18 cellular contexts compared by ENCODE assay signal in the genomic region with DNA sequence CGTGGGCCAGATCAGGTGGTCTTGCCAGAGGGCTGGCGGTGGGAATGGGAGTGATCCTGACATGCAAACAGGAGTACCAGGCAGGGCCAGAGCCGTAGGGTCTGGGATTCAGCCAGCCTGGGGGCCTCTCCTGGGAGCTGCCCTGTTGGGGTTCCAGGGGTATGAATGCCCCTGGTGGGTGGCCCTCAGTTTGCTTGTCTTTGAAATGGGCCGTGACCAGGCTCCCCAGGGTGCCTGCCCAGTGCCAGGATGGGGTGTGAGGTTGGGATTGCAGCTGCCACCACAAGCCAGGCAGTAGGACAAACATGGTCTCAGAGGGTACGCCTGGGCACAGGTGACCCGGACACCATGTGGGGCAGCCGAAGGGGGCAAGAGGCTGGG.
DNase-seq lines count a peak whose midpoint lies in the region; ATAC-seq, FAIRE-seq and TF ChIP-seq lines count a peak whose summit lies in the region.
"Had no signal": no experiment of that assay in that cellular context is flagged by ENCODE, and none has a peak within 500 bp of the region (broad histone marks: within the 10 kb centered on the region; RNA-seq: fewer than 3 reads in every experiment).

No MANE protein-coding gene starts in this region.

- H4K20me1 ChIP-seq in HepG2 (ENCODE audit: insufficient read depth, low read length) = no peaks in the 10 kb centered on the region

- H3K9ac ChIP-seq in HepG2 (ENCODE audit: insufficient read depth, low read depth, low read length) = no peak overlapping the region

- TF ChIP-seq CTCF in right lobe of liver (IDR thresholded peaks at IDR 0.05) = no peak
- TF ChIP-seq CTCF in HepG2 (CRISPR knock-in tag; IDR thresholded peaks at IDR 0.05) = no peak
- no peak for TF ChIP-seq CTCF in stomach (IDR thresholded peaks at IDR 0.05)

- CTCF ChIA-PET in HepG2 (lab: Yijun Ruan, JAX; ENCODE audit: low intra/inter-chr PET ratio, low total read pairs) = no interaction called here

- no peak for FAIRE-seq in HepG2 (lab: Jason Lieb, UNC)
- FAIRE-seq: D721Med, G401.6, GM12891 had no signal

- H3K4me1 ChIP-seq in right lobe of liver = no peaks in the 10 kb centered on the region
- no peaks in the 10 kb centered on the region for H3K4me1 ChIP-seq in HepG2 (ENCODE audit: insufficient read depth, low read length)
- no peaks in the 10 kb centered on the region for H3K4me1 ChIP-seq in stomach

- TF ChIP-seq EP300 in HepG2 (IDR thresholded peaks at IDR 0.05; ENCODE audit: low read depth in 2 of 2, low read length in 2 of 2) = no peak
- no peak for TF ChIP-seq EP300 in HepG2 (CRISPR knock-in tag; IDR thresholded peaks at IDR 0.05; ENCODE audit: borderline replicate concordance)
- TF ChIP-seq EP300 in stomach (IDR thresholded peaks at IDR 0.05) = no peak

- no peaks in the 10 kb centered on the region for H3K36me3 ChIP-seq in right lobe of liver
- no peaks in the 10 kb centered on the region for H3K36me3 ChIP-seq in HepG2 (replicated peaks in 1 of 2; ENCODE audit: control insufficient read depth in 1 of 2, insufficient read depth in 2 of 2, low read length in 2 of 2)
- no peaks in the 10 kb centered on the region for H3K36me3 ChIP-seq in stomach

- no peaks in the 10 kb centered on the region for H3K79me2 ChIP-seq in HepG2 (ENCODE audit: insufficient read depth, low read length)

- no peak overlapping the region for H3K27ac ChIP-seq in right lobe of liver
- no peak overlapping the region for H3K27ac ChIP-seq in HepG2 (ENCODE audit: extremely low read length, insufficient read depth, low read length)
- H3K27ac ChIP-seq in stomach = no peak overlapping the region
- H3K27ac ChIP-seq: 22Rv1 had no signal

- WGBS in right lobe of liver (ENCODE audit: insufficient coverage, low coverage, low lambda C conversion rate, missing lambda C conversion rate) = no CpG with 5 or more reads among the region's 7 CpGs
- 0% methylated on average over 1 of the region's 7 CpGs for WGBS in HepG2 (ENCODE audit: low lambda C conversion rate)
- WGBS in stomach, 5 donors = 78 to 95% (median 85%) methylated on average over 5 to 7 of the region's 7 CpGs

- H3K4me3 ChIP-seq in right lobe of liver (no peak overlapping the region), HepG2 (replicated peaks in 1 of 3; ENCODE audit: insufficient read depth in 1 of 3, low read depth in 2 of 3, low read length in 3 of 3) (no peak overlapping the region), stomach (no peak overlapping the region)

- ATAC-seq in right lobe of liver (peak in 1 of 4 donors; percentile 4), HepG2 (no peak)
- ATAC-seq: CD8-positive, alpha-beta T cell had no signal

- intact Hi-C loops in right lobe of liver (cut with DNase I) = no loop called here
- intact Hi-C loops in HepG2 (cut with micrococcal nuclease; ENCODE audit: unreplicated experiment) = no loop called here
- intact Hi-C loops in posterior vena cava (cut with DNase I) = no loop called here
- intact Hi-C loops in stomach (cut with DNase I; ENCODE audit: low total_unique reads) = no loop called here

- DNase-seq in activated naive CD4-positive, alpha-beta T cell treated with anti-CD3 and anti-CD28 coated beads, Interleukin-2, amount 50 U/mL, for 16 hours = peak; percentile 9
- DNase-seq in activated naive CD4-positive, alpha-beta T cell (lab: John Stamatoyannopoulos, UW) = no peak
- DNase-seq in right lobe of liver (peak in 2 of 3 donors; percentile 6 to 39), HepG2 (ENCODE audit: low spot score) (no peak), posterior vena cava (ENCODE audit: low spot score) (peak; percentile 74), medulla oblongata (ENCODE audit: extremely low spot score) (no peak), stomach (no peak)
- DNase-seq: CD8-positive, alpha-beta T cell; COR-L47; DMS153; DMS79 treated with DMSO at 0.1 percent for 48 hours; EL; GOT3; H9 had no signal

- H2AFZ ChIP-seq in HepG2 (ENCODE audit: low read length) = no peak overlapping the region

- H3K4me2 ChIP-seq in HepG2 (ENCODE audit: low read depth, low read length) = no peak overlapping the region

- POLR2A ChIA-PET in HepG2 (lab: Yijun Ruan, JAX) = no interaction called here

- in situ Hi-C loops in HepG2 (cut with HindIII; ENCODE audit: extremely low pct_ligation_motif_present, low pct_unique_long_range_greater_than_20kb) = no loop called here

- TF ChIP-seq RAD21 in HepG2 (CRISPR knock-in tag; IDR thresholded peaks at IDR 0.05) = no peak

- no TSS peak for BruUV-seq in HepG2 (replicated peaks; lab: Mats Ljungman, UMichigan)

- H3K27me3 ChIP-seq in right lobe of liver (no peaks in the 10 kb centered on the region), HepG2 (ENCODE audit: control insufficient read depth in 1 of 2, insufficient read depth in 2 of 2, low read length in 2 of 2) (peaks cover 5 to 38% of the 10 kb centered on the region in 2 experiments), stomach (peaks cover 0 to 38% (median 0%) of the 10 kb centered on the region in 3 donors)

- TF ChIP-seq POLR2A in right lobe of liver (IDR thresholded peaks at IDR 0.05) = no peak
- TF ChIP-seq POLR2A in HepG2 (IDR thresholded peaks at IDR 0.05; ENCODE audit: insufficient read depth in 1 of 2, low read depth in 2 of 2, low read length in 2 of 2) = no peak
- TF ChIP-seq POLR2A in stomach (IDR thresholded peaks at IDR 0.05) = no peak

- H3K9me3 ChIP-seq in right lobe of liver (no peaks in the 10 kb centered on the region), HepG2 (ENCODE audit: low read length) (no peaks in the 10 kb centered on the region), stomach (peaks cover 0 to 4% (median 0%) of the 10 kb centered on the region in 4 donors)

TF ChIP-seq in HepG2, 621 proteins besides CTCF, POLR2A, EP300 and RAD21 (continues in another document):
- TF ChIP-seq, protein P1, sequence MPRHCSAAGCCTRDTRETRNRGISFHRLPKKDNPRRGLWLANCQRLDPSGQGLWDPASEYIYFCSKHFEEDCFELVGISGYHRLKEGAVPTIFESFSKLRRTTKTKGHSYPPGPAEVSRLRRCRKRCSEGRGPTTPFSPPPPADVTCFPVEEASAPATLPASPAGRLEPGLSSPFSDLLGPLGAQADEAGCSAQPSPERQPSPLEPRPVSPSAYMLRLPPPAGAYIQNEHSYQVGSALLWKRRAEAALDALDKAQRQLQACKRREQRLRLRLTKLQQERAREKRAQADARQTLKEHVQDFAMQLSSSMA (CRISPR knock-in tag; IDR thresholded peaks at IDR 0.05) = no peak
- TF ChIP-seq, protein P2, sequence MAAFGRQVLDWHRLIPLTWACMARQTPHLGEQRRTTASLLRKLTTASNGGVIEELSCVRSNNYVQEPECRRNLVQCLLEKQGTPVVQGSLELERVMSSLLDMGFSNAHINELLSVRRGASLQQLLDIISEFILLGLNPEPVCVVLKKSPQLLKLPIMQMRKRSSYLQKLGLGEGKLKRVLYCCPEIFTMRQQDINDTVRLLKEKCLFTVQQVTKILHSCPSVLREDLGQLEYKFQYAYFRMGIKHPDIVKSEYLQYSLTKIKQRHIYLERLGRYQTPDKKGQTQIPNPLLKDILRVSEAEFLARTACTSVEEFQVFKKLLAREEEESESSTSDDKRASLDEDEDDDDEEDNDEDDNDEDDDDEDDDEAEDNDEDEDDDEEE (CRISPR knock-in tag; IDR thresholded peaks at IDR 0.05) = no peak
- TF ChIP-seq, protein P3, sequence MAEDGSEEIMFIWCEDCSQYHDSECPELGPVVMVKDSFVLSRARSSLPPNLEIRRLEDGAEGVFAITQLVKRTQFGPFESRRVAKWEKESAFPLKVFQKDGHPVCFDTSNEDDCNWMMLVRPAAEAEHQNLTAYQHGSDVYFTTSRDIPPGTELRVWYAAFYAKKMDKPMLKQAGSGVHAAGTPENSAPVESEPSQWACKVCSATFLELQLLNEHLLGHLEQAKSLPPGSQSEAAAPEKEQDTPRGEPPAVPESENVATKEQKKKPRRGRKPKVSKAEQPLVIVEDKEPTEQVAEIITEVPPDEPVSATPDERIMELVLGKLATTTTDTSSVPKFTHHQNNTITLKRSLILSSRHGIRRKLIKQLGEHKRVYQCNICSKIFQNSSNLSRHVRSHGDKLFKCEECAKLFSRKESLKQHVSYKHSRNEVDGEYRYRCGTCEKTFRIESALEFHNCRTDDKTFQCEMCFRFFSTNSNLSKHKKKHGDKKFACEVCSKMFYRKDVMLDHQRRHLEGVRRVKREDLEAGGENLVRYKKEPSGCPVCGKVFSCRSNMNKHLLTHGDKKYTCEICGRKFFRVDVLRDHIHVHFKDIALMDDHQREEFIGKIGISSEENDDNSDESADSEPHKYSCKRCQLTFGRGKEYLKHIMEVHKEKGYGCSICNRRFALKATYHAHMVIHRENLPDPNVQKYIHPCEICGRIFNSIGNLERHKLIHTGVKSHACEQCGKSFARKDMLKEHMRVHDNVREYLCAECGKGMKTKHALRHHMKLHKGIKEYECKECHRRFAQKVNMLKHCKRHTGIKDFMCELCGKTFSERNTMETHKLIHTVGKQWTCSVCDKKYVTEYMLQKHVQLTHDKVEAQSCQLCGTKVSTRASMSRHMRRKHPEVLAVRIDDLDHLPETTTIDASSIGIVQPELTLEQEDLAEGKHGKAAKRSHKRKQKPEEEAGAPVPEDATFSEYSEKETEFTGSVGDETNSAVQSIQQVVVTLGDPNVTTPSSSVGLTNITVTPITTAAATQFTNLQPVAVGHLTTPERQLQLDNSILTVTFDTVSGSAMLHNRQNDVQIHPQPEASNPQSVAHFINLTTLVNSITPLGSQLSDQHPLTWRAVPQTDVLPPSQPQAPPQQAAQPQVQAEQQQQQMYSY (CRISPR knock-in tag; IDR thresholded peaks at IDR 0.05) = no peak
- TF ChIP-seq ZFP36 (IDR thresholded peaks at IDR 0.05; ENCODE audit: borderline replicate concordance, low read depth, low read length, partially characterized antibody) (no peak), ZNF766 (CRISPR knock-in tag; IDR thresholded peaks at IDR 0.05; ENCODE audit: borderline replicate concordance) (no peak), PAF1 (CRISPR knock-in tag; IDR thresholded peaks at IDR 0.05) (no peak), ZNF878 (CRISPR knock-in tag; IDR thresholded peaks at IDR 0.05) (no peak), ATM (IDR thresholded peaks at IDR 0.05; ENCODE audit: borderline replicate concordance) (no peak), EED (CRISPR knock-in tag; IDR thresholded peaks at IDR 0.05) (no peak), SNRNP70 (IDR thresholded peaks at IDR 0.05; ENCODE audit: low read depth, low read length) (no peak), JARID2 (CRISPR knock-in tag; IDR thresholded peaks at IDR 0.05; ENCODE audit: insufficient replicate concordance) (no peak), MBNL3 (CRISPR knock-in tag; conservative IDR thresholded peaks at IDR 0.05) (no peak), MEIS2 (CRISPR knock-in tag; IDR thresholded peaks at IDR 0.05) (no peak)
- TF ChIP-seq, protein P4, sequence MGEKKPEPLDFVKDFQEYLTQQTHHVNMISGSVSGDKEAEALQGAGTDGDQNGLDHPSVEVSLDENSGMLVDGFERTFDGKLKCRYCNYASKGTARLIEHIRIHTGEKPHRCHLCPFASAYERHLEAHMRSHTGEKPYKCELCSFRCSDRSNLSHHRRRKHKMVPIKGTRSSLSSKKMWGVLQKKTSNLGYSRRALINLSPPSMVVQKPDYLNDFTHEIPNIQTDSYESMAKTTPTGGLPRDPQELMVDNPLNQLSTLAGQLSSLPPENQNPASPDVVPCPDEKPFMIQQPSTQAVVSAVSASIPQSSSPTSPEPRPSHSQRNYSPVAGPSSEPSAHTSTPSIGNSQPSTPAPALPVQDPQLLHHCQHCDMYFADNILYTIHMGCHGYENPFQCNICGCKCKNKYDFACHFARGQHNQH (CRISPR knock-in tag; IDR thresholded peaks at IDR 0.05) = no peak

Comparison
In these comparisons a context has a peak if more than half of its experiments do, and no peak if none do; other contexts are left out.
1. DNase-seq: peak in activated naive CD4-positive, alpha-beta T cell treated with anti-CD3 and anti-CD28 coated beads, Interleukin-2, amount 50 U/mL, for 16 hours (single experiment), right lobe of liver (2 of 3) and posterior vena cava (single experiment); none in activated naive CD4-positive, alpha-beta T cell (0 of 4), HepG2 (single experiment), medulla oblongata (single experiment) and stomach (single experiment).